1 cellular context compared by ENCODE assay signal in genomic region chr2:38466409-38466808, GRCh38.
TF ChIP-seq lines count a peak whose summit lies in the region.

No MANE protein-coding gene starts in this region.

TF ChIP-seq in IMR-90, 13 proteins besides CTCF, POLR2A, EP300 and RAD21 (continued from another document):
- no peak for TF ChIP-seq ELK1 (IDR thresholded peaks at IDR 0.05; ENCODE audit: borderline replicate concordance, low read depth, low read length)
